ENCODE assay signal across 3 cellular contexts in the genomic region with DNA sequence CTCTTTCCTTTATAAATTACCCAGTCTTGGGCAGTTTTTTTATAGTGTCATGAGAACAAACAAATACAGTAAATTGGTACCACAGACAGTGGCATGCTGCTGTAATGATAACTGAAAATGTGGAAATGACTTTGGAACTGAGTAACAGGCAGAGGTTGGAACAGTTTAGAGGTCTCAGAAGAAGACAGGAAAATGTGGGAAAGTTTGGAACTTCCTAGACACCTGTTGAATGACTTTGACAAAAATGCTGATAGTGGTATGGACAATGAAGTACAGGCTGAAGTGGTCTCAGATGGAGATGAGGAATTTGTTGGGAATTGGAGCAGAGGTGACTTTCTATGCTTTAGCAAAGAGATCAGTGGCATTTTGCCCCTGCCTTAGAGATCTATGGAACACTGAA.
"Had no signal": no experiment of that assay in that cellular context is flagged by ENCODE, and none has a peak within 500 bp of the region (broad histone marks: within the 10 kb centered on the region; RNA-seq: fewer than 3 reads in every experiment).

No MANE protein-coding gene starts in this region.

- DNase-seq: GDM1, GF-D8 had no signal

- ATAC-seq: GM12878 had no signal

- H3K4me3 ChIP-seq: GM12878 had no signal
